Comparison of ENCODE assay signal across 20 cellular contexts in genomic region chr15:28109626-28110415, GRCh38. TPM values are rescaled to one million over a fixed set of nuclear protein-coding genes. Genes with fewer than 3 reads are reported as not detected.
DNase-seq lines count a peak whose midpoint lies in the region; ATAC-seq and TF ChIP-seq lines count a peak whose summit lies in the region.
"Had no signal": no experiment of that assay in that cellular context is flagged by ENCODE, and none has a peak within 500 bp of the region (broad histone marks: within the 10 kb centered on the region; RNA-seq: fewer than 3 reads in every experiment).

No MANE protein-coding gene starts in this region.

- no peak overlapping the region for H4K8ac ChIP-seq in neuronal stem cell (ENCODE audit: low read depth, low read length)

- WGBS in neuronal stem cell (ENCODE audit: extremely low coverage in 2 of 2, insufficient read length in 2 of 2, insufficient replicate concordance in 1 of 2), 2 donors: no CpG with 5 or more reads among the region's 25 CpGs

- H2AK5ac ChIP-seq in neuronal stem cell (ENCODE audit: low read depth, low read length): no peak overlapping the region

- DNase-seq in CD14-positive monocyte (ENCODE audit: low spot score) (peak; percentile 33), H7 (peak; percentile 61), ecto neural progenitor cell (ENCODE audit: low spot score) (peak; percentile 29), neuronal stem cell (ENCODE audit: low spot score) (no peak), occipital lobe (lab: John Stamatoyannopoulos, UW) (no peak), GOT3 (lab: John Stamatoyannopoulos, UW) (no peak)
- no peak for DNase-seq in effector memory CD4-positive, alpha-beta T cell
- DNase-seq: activated CD4-positive, alpha-beta T cell treated with anti-CD3 and anti-CD28 coated beads for 48 hours; activated effector memory CD4-positive, alpha-beta T cell treated with Interleukin-2 at 50 U/mL for 16 hours; CD8-positive, alpha-beta memory T cell; effector CD8-positive, alpha-beta T cell; MG63; NCI-H1436 treated with DMSO at 0.1 percent for 48 hours; NCI-H526; uterus had no signal

- H2BK5ac ChIP-seq in neuronal stem cell (ENCODE audit: low read length): no peak overlapping the region

- peaks cover 2% of the 10 kb centered on the region for H3K36me3 ChIP-seq in H7 (replicated peaks; ENCODE audit: control insufficient read depth, insufficient read depth, low read length)
- peaks cover 30 to 51% of the 10 kb centered on the region in 2 donors for H3K36me3 ChIP-seq in neuronal stem cell (replicated peaks in 1 of 2; ENCODE audit: control insufficient read depth in 2 of 2, insufficient read depth in 2 of 2, low read length in 2 of 2)
- H3K36me3 ChIP-seq in effector memory CD4-positive, alpha-beta T cell (ENCODE audit: control insufficient read depth, insufficient read depth, low read length): peaks cover 18% of the 10 kb centered on the region
- H3K36me3 ChIP-seq: uterus had no signal

- H3K4me3 Mint-ChIP-seq in CD14-positive monocyte: no peak overlapping the region
- H3K4me3 Mint-ChIP-seq: IgD-negative memory B cell; T-helper 1 cell treated with Interleukin-12 subunit alpha and Interleukin-12 subunit beta and Interleukin-4 antibody, amounts not matched to agents 30 μg/mL and 1 μg/mL, for 36 hours had no signal

- H3K14ac ChIP-seq in neuronal stem cell (ENCODE audit: low read length): no peak overlapping the region

- H2BK15ac ChIP-seq in neuronal stem cell (ENCODE audit: low read length): no peak overlapping the region

- peaks cover 28 to 42% (median 34%) of the 10 kb centered on the region in 3 donors for H3K27me3 Mint-ChIP-seq in CD14-positive monocyte (ENCODE audit: low read depth in 3 of 3)

- H3K27ac ChIP-seq in neuronal stem cell (replicated peaks; ENCODE audit: low read length): no peak overlapping the region
- H3K27ac ChIP-seq in effector memory CD4-positive, alpha-beta T cell (ENCODE audit: insufficient read depth, low read length, poor library complexity, severe bottlenecking): no peak overlapping the region
- H3K27ac ChIP-seq: uterus had no signal

- H3K4me1 ChIP-seq in neuronal stem cell (ENCODE audit: control insufficient read depth in 2 of 2, insufficient read depth in 1 of 2, low read depth in 1 of 2, low read length in 2 of 2): peaks cover 0 to 5% of the 10 kb centered on the region in 2 donors
- H3K4me1 ChIP-seq in effector memory CD4-positive, alpha-beta T cell (ENCODE audit: control insufficient read depth, insufficient read depth, low read length, poor library complexity, severe bottlenecking): no peaks in the 10 kb centered on the region

- no peak overlapping the region for H3K18ac ChIP-seq in neuronal stem cell (ENCODE audit: low read length)

- peaks cover 0 to 14% of the 10 kb centered on the region in 2 donors for H3K9me3 ChIP-seq in neuronal stem cell (replicated peaks in 1 of 2; ENCODE audit: control insufficient read depth in 2 of 2, insufficient read depth in 1 of 2, low read depth in 1 of 2, low read length in 2 of 2)
- no peaks in the 10 kb centered on the region for H3K9me3 ChIP-seq in effector memory CD4-positive, alpha-beta T cell (ENCODE audit: control insufficient read depth, low read length)
- H3K9me3 ChIP-seq: MG63, uterus had no signal

- no peak overlapping the region for H3K4ac ChIP-seq in neuronal stem cell (ENCODE audit: low read length)

- H3K27ac Mint-ChIP-seq in CD14-positive monocyte: no peak overlapping the region
- H3K27ac Mint-ChIP-seq: T-helper 1 cell treated with Interleukin-12 subunit alpha and Interleukin-12 subunit beta and Interleukin-4 antibody, amounts not matched to agents 30 μg/mL and 1 μg/mL, for 36 hours had no signal

- no peak overlapping the region for H3K4me3 ChIP-seq in H7 (ENCODE audit: insufficient read depth, low read depth, low read length)
- no peak overlapping the region for H3K4me3 ChIP-seq in neuronal stem cell (ENCODE audit: low read length in 2 of 2)
- H3K4me3 ChIP-seq in effector memory CD4-positive, alpha-beta T cell (ENCODE audit: insufficient read depth, low read depth, low read length, poor library complexity, severe bottlenecking): no peak overlapping the region
- H3K4me3 ChIP-seq: MG63, uterus had no signal

- no peak overlapping the region for H2BK12ac ChIP-seq in neuronal stem cell (ENCODE audit: low read length)

- H3K4me2 ChIP-seq in neuronal stem cell (ENCODE audit: insufficient read depth, low read length, poor library complexity, severe bottlenecking): no peak overlapping the region

- H3K4me1 Mint-ChIP-seq in CD14-positive monocyte: peaks cover 8% of the 10 kb centered on the region

- peaks cover 6% of the 10 kb centered on the region for H3K79me1 ChIP-seq in neuronal stem cell (ENCODE audit: low read depth, low read length)

- H3K23ac ChIP-seq in neuronal stem cell (ENCODE audit: low read depth, low read length, poor library complexity): peak overlapping the region; percentile 44

- H2AFZ ChIP-seq in neuronal stem cell (ENCODE audit: low read length): no peak overlapping the region

- peaks cover 1 to 16% (median 2%) of the 10 kb centered on the region in 7 donors for H3K9me3 Mint-ChIP-seq in CD14-positive monocyte
- H3K9me3 Mint-ChIP-seq: CD8-positive, alpha-beta memory T cell; IgD-negative memory B cell; T-helper 1 cell treated with Interleukin-12 subunit alpha and Interleukin-12 subunit beta and Interleukin-4 antibody, amounts not matched to agents 30 μg/mL and 1 μg/mL, for 36 hours had no signal

- H3K9ac ChIP-seq in neuronal stem cell (ENCODE audit: low read depth, low read length, poor library complexity): no peak overlapping the region

- H4K91ac ChIP-seq in neuronal stem cell (ENCODE audit: low read depth, low read length, poor library complexity): no peak overlapping the region

- ATAC-seq in GM21447 (IDR thresholded peaks at IDR 0.05; ENCODE audit: unreplicated experiment): no peak

- H3K27me3 ChIP-seq in H7 (ENCODE audit: control insufficient read depth, insufficient read depth, low read length): peaks cover 25% of the 10 kb centered on the region
- peaks cover 0 to 22% (median 3%) of the 10 kb centered on the region in 3 experiments for H3K27me3 ChIP-seq in neuronal stem cell (ENCODE audit: control insufficient read depth in 3 of 3, insufficient read depth in 3 of 3, low read depth in 1 of 3, low read length in 3 of 3)
- no peaks in the 10 kb centered on the region for H3K27me3 ChIP-seq in effector memory CD4-positive, alpha-beta T cell (replicated peaks; ENCODE audit: control insufficient read depth, insufficient read depth, low read length, poor library complexity, severe bottlenecking)
- H3K27me3 ChIP-seq: MG63, uterus had no signal

- H3K36me3 Mint-ChIP-seq in CD14-positive monocyte: peaks cover 33 to 38% of the 10 kb centered on the region in 2 donors

- no peak overlapping the region for H2BK120ac ChIP-seq in neuronal stem cell (ENCODE audit: low read depth, low read length)

- TF ChIP-seq CTCF in CD14-positive monocyte (IDR thresholded peaks at IDR 0.05): no peak

- intact Hi-C loops in CD14-positive monocyte (cut with micrococcal nuclease): no loop called here

RNA-seq across cellular contexts. Expression of gene OCA2, which starts 10.7 kb away (rescaled TPM):
- not detected for polyA plus RNA-seq in CD14-positive monocyte
- total RNA-seq in H7 (2014; rRNA removed; shearing (Covaris generic)): 0.21 and 0.37 TPM in 2 replicates
- polyA plus RNA-seq in neuronal stem cell (2013, experiment 1 of 2): 0.81 TPM
- 0.75 TPM for polyA plus RNA-seq in neuronal stem cell (2013, experiment 2 of 2)
- 25.7 TPM for total RNA-seq in occipital lobe
- total RNA-seq: CD8-positive, alpha-beta memory T cell; glomerular endothelial cell; myocyte had no signal
- polyA plus RNA-seq: CD8-positive, alpha-beta memory T cell; IgD-negative memory B cell had no signal

Comparison
In these comparisons a context has a peak if more than half of its experiments do, and no peak if none do; other contexts are left out.
1. DNase-seq: peak in CD14-positive monocyte (single experiment), H7 (single experiment) and ecto neural progenitor cell (single experiment); none in neuronal stem cell (single experiment), occipital lobe (single experiment), GOT3 (single experiment) and effector memory CD4-positive, alpha-beta T cell (0 of 3).
2. RNA of gene OCA2, which starts 10.7 kb away (total RNA-seq): 25.7 TPM in occipital lobe (single experiment); 0.21 to 0.37 TPM in H7; every median in the first group is over 10 times any median in the second.